Comparison of ENCODE assay signal across 8 cellular contexts in genomic region chr11:33040127-33040861, GRCh38. TPM values are rescaled to one million over a fixed set of nuclear protein-coding genes. Genes with fewer than 3 reads are reported as not detected.
DNase-seq lines count a peak whose midpoint lies in the region; TF ChIP-seq lines count a peak whose summit lies in the region.

No MANE protein-coding gene starts in this region.

- H3K4me1 ChIP-seq in osteoblast (ENCODE audit: insufficient read depth, low read length), result peaks cover 27% of the 10 kb centered on the region

- TF ChIP-seq CTCF in GM13977 (IDR thresholded peaks at IDR 0.05; ENCODE audit: extremely low read depth, insufficient read depth, missing control alignments) (no peak), HFF-Myc (IDR thresholded peaks at IDR 0.05; ENCODE audit: low read depth, low read length, missing control alignments) (no peak), fibroblast of pulmonary artery (IDR thresholded peaks at IDR 0.05; ENCODE audit: low read length, missing control alignments) (no peak), osteoblast (IDR thresholded peaks at IDR 0.05; ENCODE audit: extremely low read depth, low read depth, low read length) (no peak)

- H2AFZ ChIP-seq in osteoblast (ENCODE audit: low read length), result peak overlapping the region; percentile 98

- DNase-seq in GM13977 (ENCODE audit: low spot score) (peak; percentile 71), HFF-Myc (ENCODE audit: extremely low read depth, low read depth) (no peak), NCI-H1694 treated with DMSO at 0.1 percent for 48 hours (lab: John Stamatoyannopoulos, UW) (peak; percentile 50), fibroblast of pulmonary artery (ENCODE audit: low read depth) (no peak), osteoblast (ENCODE audit: insufficient read length, low spot score, missing footprints) (no peak), T1000 (lab: John Stamatoyannopoulos, UW) (no peak), COLO829 (ENCODE audit: low spot score) (no peak)
- peak; percentile 24 for DNase-seq in activated CD8-positive, alpha-beta memory T cell treated with anti-CD3 and anti-CD28 coated beads, Interleukin-2, amount 50 U/mL, for 4 hours

- peak overlapping the region; percentile 97 for H3K4me2 ChIP-seq in osteoblast (ENCODE audit: insufficient read depth, low read length)

- no peaks in the 10 kb centered on the region for H3K9me3 ChIP-seq in osteoblast (ENCODE audit: low read depth, low read length)

- in situ Hi-C loops in GM13977 (cut with MboI; ENCODE audit: low pct_unique_long_range_greater_than_20kb, low sequenced_read_pairs, unreplicated experiment), result no loop called here

- H3K27me3 ChIP-seq in osteoblast (ENCODE audit: insufficient read depth, low read length), result no peaks in the 10 kb centered on the region

- H3K27ac ChIP-seq in osteoblast (ENCODE audit: low read depth, low read length), result peak overlapping the region; percentile 98

- H3K4me3 ChIP-seq in HFF-Myc (replicated peaks; ENCODE audit: low read depth, low read length) (peak overlapping the region; percentile 79), fibroblast of pulmonary artery (replicated peaks; ENCODE audit: low read depth, low read length) (peak overlapping the region; percentile 84), osteoblast (ENCODE audit: insufficient read depth, low read length) (peak overlapping the region; percentile 92)

- peaks cover 8% of the 10 kb centered on the region for H3K36me3 ChIP-seq in osteoblast (ENCODE audit: insufficient read depth, low read length)

- peaks cover 26% of the 10 kb centered on the region for H3K79me2 ChIP-seq in osteoblast (ENCODE audit: insufficient read depth, low read length)

- no peaks in the 10 kb centered on the region for H4K20me1 ChIP-seq in osteoblast (ENCODE audit: insufficient read depth, low read length)

RNA-seq across cellular contexts. Expression of gene TCP11L1, which starts 0.9 kb away (rescaled TPM):
- 32.7 and 35.8 TPM in 2 replicates for total RNA-seq in osteoblast

RNA-seq across cellular contexts. Expression of gene DEPDC7, which starts 24.6 kb away (rescaled TPM):
- total RNA-seq in osteoblast, result 13.3 and 14.5 TPM in 2 replicates

Comparison
In these comparisons a context has a peak if more than half of its experiments do, and no peak if none do; other contexts are left out.
1. DNase-seq: peak in GM13977 (single experiment), NCI-H1694 treated with DMSO at 0.1 percent for 48 hours (single experiment) and activated CD8-positive, alpha-beta memory T cell treated with anti-CD3 and anti-CD28 coated beads, Interleukin-2, amount 50 U/mL, for 4 hours (single experiment); none in HFF-Myc (single experiment), fibroblast of pulmonary artery (single experiment), osteoblast (single experiment), T1000 (single experiment) and COLO829 (single experiment).
2. Peak in every context shown above with its lines, with median percentiles within 50 percentile points of each other: H3K4me3 ChIP-seq.